20 cellular contexts compared by ENCODE assay signal in genomic region chr3:64885055-64885454, GRCh38.
"Had no signal": no experiment of that assay in that cellular context is flagged by ENCODE, and none has a peak within 500 bp of the region (broad histone marks: within the 10 kb centered on the region; RNA-seq: fewer than 3 reads in every experiment).

No MANE protein-coding gene starts in this region.

- H3K9me3 ChIP-seq: gastroesophageal sphincter, lower lobe of right lung, tibial artery, upper lobe of right lung had no signal

- FAIRE-seq: colon had no signal

- H3K27ac ChIP-seq: gastroesophageal sphincter, hepatocyte, lower lobe of right lung, tibial artery, upper lobe of right lung had no signal

- H3K27me3 ChIP-seq: gastroesophageal sphincter, hepatocyte, tibial artery, upper lobe of right lung had no signal

- ATAC-seq: effector memory CD8-positive, alpha-beta T cell; gastroesophageal sphincter; lower lobe of right lung; natural killer cell; stimulated activated effector memory CD8-positive, alpha-beta T cell treated with anti-CD3 and anti-CD28 coated beads, Interleukin-12 subunit alpha, Interleukin-12 subunit beta, amount 100 ng/mL, for 72 hours; upper lobe of right lung had no signal

- H3K4me3 Mint-ChIP-seq: dendritic cell treated with granulocyte-macrophage colony-stimulating factor and Interleukin-4, amounts not matched to agents 40 ng/mL and 50 ng/mL, for 4 days; effector memory CD8-positive, alpha-beta T cell; memory B cell; mesothelial cell of epicardium; natural killer cell; neural crest cell; stimulated activated effector memory CD8-positive, alpha-beta T cell treated with anti-CD3 and anti-CD28 coated beads, Interleukin-12 subunit alpha, Interleukin-12 subunit beta, amount 100 ng/mL, for 72 hours; stimulated activated naive CD8-positive, alpha-beta T cell treated with anti-CD3 and anti-CD28 coated beads, Interleukin-15, Interleukin-2, amounts not matched to agents 100 ng/mL and 50 ng/mL, for 24 hours had no signal

- H3K4me2 ChIP-seq: hepatocyte, smooth muscle cell had no signal

- H3K36me3 Mint-ChIP-seq: memory B cell; natural killer cell; stimulated activated effector memory CD8-positive, alpha-beta T cell treated with anti-CD3 and anti-CD28 coated beads, Interleukin-12 subunit alpha, Interleukin-12 subunit beta, amount 100 ng/mL, for 72 hours had no signal

- H3K4me1 ChIP-seq: upper lobe of right lung had no signal

- DNase-seq: cerebellar nuclear complex; effector memory CD8-positive, alpha-beta T cell; glutamatergic neuron; lower lobe of right lung; natural killer cell; posterior cingulate gyrus; stimulated activated CD4-positive, alpha-beta T cell treated with anti-CD3 and anti-CD28 coated beads, Interleukin-2, amount 100 ng/mL, for 48 hours; stimulated activated CD8-positive, alpha-beta memory T cell treated with anti-CD3 and anti-CD28 coated beads, Interleukin-4, amount 100 ng/mL, for 48 hours; tibial artery; upper lobe of right lung had no signal

- H3K27me3 Mint-ChIP-seq: dendritic cell treated with granulocyte-macrophage colony-stimulating factor and Interleukin-4, amounts not matched to agents 40 ng/mL and 50 ng/mL, for 4 days; effector memory CD8-positive, alpha-beta T cell; memory B cell; stimulated activated naive CD8-positive, alpha-beta T cell treated with anti-CD3 and anti-CD28 coated beads, Interleukin-15, Interleukin-2, amounts not matched to agents 100 ng/mL and 50 ng/mL, for 24 hours had no signal

- H3K4me1 Mint-ChIP-seq: memory B cell; natural killer cell; stimulated activated effector memory CD8-positive, alpha-beta T cell treated with anti-CD3 and anti-CD28 coated beads, Interleukin-12 subunit alpha, Interleukin-12 subunit beta, amount 100 ng/mL, for 72 hours had no signal

- H3K79me2 ChIP-seq: hepatocyte had no signal

- H2AFZ ChIP-seq: hepatocyte had no signal

- H3K4me3 ChIP-seq: gastroesophageal sphincter, hepatocyte, lower lobe of right lung, smooth muscle cell, tibial artery, upper lobe of right lung had no signal

- H3K27ac Mint-ChIP-seq: dendritic cell treated with granulocyte-macrophage colony-stimulating factor and Interleukin-4, amounts not matched to agents 40 ng/mL and 50 ng/mL, for 4 days; effector memory CD8-positive, alpha-beta T cell; memory B cell; mesothelial cell of epicardium; natural killer cell; stimulated activated effector memory CD8-positive, alpha-beta T cell treated with anti-CD3 and anti-CD28 coated beads, Interleukin-12 subunit alpha, Interleukin-12 subunit beta, amount 100 ng/mL, for 72 hours; stimulated activated naive CD8-positive, alpha-beta T cell treated with anti-CD3 and anti-CD28 coated beads, Interleukin-15, Interleukin-2, amounts not matched to agents 100 ng/mL and 50 ng/mL, for 24 hours had no signal

- H3K36me3 ChIP-seq: gastroesophageal sphincter, lower lobe of right lung, tibial artery, upper lobe of right lung had no signal
